10 cellular contexts compared by ENCODE assay signal in the genomic region with DNA sequence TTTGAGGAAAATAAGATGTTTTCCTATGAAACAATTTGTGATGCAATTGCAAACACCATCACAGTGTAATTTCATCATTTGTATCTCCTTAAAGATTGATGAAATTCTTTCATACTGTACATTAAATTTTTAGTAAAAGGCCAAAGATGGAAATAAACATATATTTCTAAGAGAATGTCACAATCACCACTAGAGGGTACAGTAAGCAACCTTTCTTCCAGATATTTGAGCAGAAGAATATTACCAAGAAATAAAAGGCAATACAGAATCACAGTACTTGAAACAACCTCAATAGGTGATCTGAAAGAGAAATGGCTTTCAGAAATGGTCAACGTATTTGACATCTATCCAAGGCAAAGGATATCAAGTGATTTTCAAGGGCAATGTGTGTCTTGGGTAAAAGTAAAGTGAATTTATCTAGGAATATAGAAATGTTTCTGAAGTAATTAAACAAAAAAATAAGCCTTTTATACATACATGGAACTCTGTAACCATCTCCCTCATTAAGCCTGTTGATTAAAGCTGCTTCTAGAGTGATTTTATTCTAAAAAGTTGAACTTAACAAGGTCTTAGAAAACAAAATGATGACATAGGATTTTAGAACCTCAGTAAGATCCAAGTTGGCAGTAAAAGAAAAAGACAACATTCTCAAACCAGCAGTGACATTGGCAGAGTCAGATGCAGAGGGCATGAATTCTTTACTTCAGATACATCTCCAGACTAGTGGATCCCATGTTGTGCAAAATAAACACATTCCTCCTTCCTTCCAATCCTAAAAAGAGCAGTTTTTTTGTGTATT.
A peak's percentile ranks its signal among the peaks of the same experiment; 100 is the strongest.
DNase-seq lines count a peak whose midpoint lies in the region; ATAC-seq and TF ChIP-seq lines count a peak whose summit lies in the region.
"Had no signal": no experiment of that assay in that cellular context is flagged by ENCODE, and none has a peak within 500 bp of the region (broad histone marks: within the 10 kb centered on the region; RNA-seq: fewer than 3 reads in every experiment).

No MANE protein-coding gene starts in this region.

- H3K27ac ChIP-seq in GM23248 (no peak overlapping the region), VCaP (no peak overlapping the region), hepatocyte (no peak overlapping the region), neuronal stem cell (replicated peaks; ENCODE audit: low read length) (no peak overlapping the region), uterus (no peak overlapping the region)
- H3K27ac ChIP-seq: right atrium auricular region had no signal

- intact Hi-C loops in uterus (cut with DNase I; ENCODE audit: low total_unique reads): no loop called here

- no peak overlapping the region for H2BK5ac ChIP-seq in neuronal stem cell (ENCODE audit: low read length)

- TF ChIP-seq CTCF in VCaP (conservative IDR thresholded peaks at IDR 0.05) (peak; percentile 73), hepatocyte (IDR thresholded peaks at IDR 0.05; ENCODE audit: poor library complexity) (peak; percentile 46), uterus (IDR thresholded peaks at IDR 0.05) (no peak)

- H3K14ac ChIP-seq in neuronal stem cell (ENCODE audit: low read length): no peak overlapping the region

- H4K20me1 ChIP-seq in GM23248 (ENCODE audit: insufficient read depth) (no peaks in the 10 kb centered on the region), hepatocyte (ENCODE audit: insufficient read depth, poor library complexity, severe bottlenecking) (no peaks in the 10 kb centered on the region)

- H3K4me1 ChIP-seq in GM23248 (ENCODE audit: insufficient read depth): peaks cover 16% of the 10 kb centered on the region
- H3K4me1 ChIP-seq in hepatocyte (ENCODE audit: insufficient read depth): no peaks in the 10 kb centered on the region
- H3K4me1 ChIP-seq in neuronal stem cell (ENCODE audit: control insufficient read depth in 2 of 2, insufficient read depth in 1 of 2, low read depth in 1 of 2, low read length in 2 of 2): no peaks in the 10 kb centered on the region
- H3K4me1 ChIP-seq in uterus: no peaks in the 10 kb centered on the region
- H3K4me1 ChIP-seq: right atrium auricular region had no signal

- no peak for ATAC-seq in esophagus mucosa

- H3K23ac ChIP-seq in neuronal stem cell (ENCODE audit: low read depth, low read length, poor library complexity): no peak overlapping the region

- in situ Hi-C loops in ACHN (cut with HindIII; ENCODE audit: low pct_ligation_motif_present, low pct_unique_long_range_greater_than_20kb, low sequenced_read_pairs): no loop called here
- in situ Hi-C loops in GM23248 (cut with MboI): no loop called here

- no peak overlapping the region for H4K91ac ChIP-seq in neuronal stem cell (ENCODE audit: low read depth, low read length, poor library complexity)

- H3K4me2 ChIP-seq in GM23248 (ENCODE audit: unreplicated experiment) (no peak overlapping the region), hepatocyte (no peak overlapping the region), neuronal stem cell (ENCODE audit: insufficient read depth, low read length, poor library complexity, severe bottlenecking) (no peak overlapping the region)

- no peak overlapping the region for H2AFZ ChIP-seq in GM23248
- no peak overlapping the region for H2AFZ ChIP-seq in hepatocyte
- no peak overlapping the region for H2AFZ ChIP-seq in neuronal stem cell (ENCODE audit: low read length)

- H3K79me1 ChIP-seq in neuronal stem cell (ENCODE audit: low read depth, low read length): no peaks in the 10 kb centered on the region

- H3K4ac ChIP-seq in neuronal stem cell (ENCODE audit: low read length): no peak overlapping the region

- 0 out of 2 replicates have a peak, but pooled peaks cover 4% of the 10 kb centered on the region for H3F3A ChIP-seq in GM23248 (ENCODE audit: insufficient read depth)

- peak; percentile 24 for DNase-seq in ACHN
- DNase-seq in GM23248: peak; percentile 51
- DNase-seq in hepatocyte (ENCODE audit: low spot score): no peak
- DNase-seq in neuronal stem cell (ENCODE audit: low spot score): no peak
- no peak for DNase-seq in uterus
- no peak for DNase-seq in stimulated activated CD4-positive, alpha-beta T cell treated with anti-CD3 and anti-CD28 coated beads, Interleukin-15, amount 100 ng/mL, for 24 hours

- H3K36me3 ChIP-seq in GM23248 (ENCODE audit: low read depth) (no peaks in the 10 kb centered on the region), hepatocyte (replicated peaks; ENCODE audit: insufficient read depth, low read depth) (no peaks in the 10 kb centered on the region), neuronal stem cell (replicated peaks in 1 of 2; ENCODE audit: control insufficient read depth in 2 of 2, insufficient read depth in 2 of 2, low read length in 2 of 2) (no peaks in the 10 kb centered on the region), uterus (no peaks in the 10 kb centered on the region)
- H3K36me3 ChIP-seq: right atrium auricular region had no signal

- H3K9me3 ChIP-seq in GM23248 (ENCODE audit: low read depth): no peaks in the 10 kb centered on the region
- no peaks in the 10 kb centered on the region for H3K9me3 ChIP-seq in hepatocyte (ENCODE audit: low read depth)
- no peaks in the 10 kb centered on the region for H3K9me3 ChIP-seq in neuronal stem cell (replicated peaks in 1 of 2; ENCODE audit: control insufficient read depth in 2 of 2, insufficient read depth in 1 of 2, low read depth in 1 of 2, low read length in 2 of 2)
- no peaks in the 10 kb centered on the region for H3K9me3 ChIP-seq in uterus
- H3K9me3 ChIP-seq: right atrium auricular region had no signal

- WGBS in GM23248 (ENCODE audit: low coverage in 1 of 2, low lambda C conversion rate in 2 of 2, missing lambda C conversion rate in 2 of 2), 2 experiments: 38 to 63% methylated on average over 1 of the region's 1 CpG
- 74% methylated on average over 1 of the region's 1 CpG for WGBS in hepatocyte (ENCODE audit: low lambda C conversion rate, missing lambda C conversion rate)
- WGBS in neuronal stem cell (ENCODE audit: extremely low coverage in 2 of 2, insufficient read length in 2 of 2, insufficient replicate concordance in 1 of 2), 2 donors: no CpG with 5 or more reads among the region's 1 CpG

- no peak for TF ChIP-seq POLR2A in uterus (IDR thresholded peaks at IDR 0.05)

- no peak overlapping the region for H2BK120ac ChIP-seq in neuronal stem cell (ENCODE audit: low read depth, low read length)

- H3K27me3 ChIP-seq in GM23248 (replicated peaks; ENCODE audit: insufficient read depth) (no peaks in the 10 kb centered on the region), hepatocyte (no peaks in the 10 kb centered on the region), neuronal stem cell (ENCODE audit: control insufficient read depth in 3 of 3, insufficient read depth in 3 of 3, low read depth in 1 of 3, low read length in 3 of 3) (no peaks in the 10 kb centered on the region), uterus (no peaks in the 10 kb centered on the region)
- H3K27me3 ChIP-seq: right atrium auricular region had no signal

- no peak overlapping the region for H4K8ac ChIP-seq in neuronal stem cell (ENCODE audit: low read depth, low read length)

- H2AK5ac ChIP-seq in neuronal stem cell (ENCODE audit: low read depth, low read length): no peak overlapping the region

- H2BK15ac ChIP-seq in neuronal stem cell (ENCODE audit: low read length): no peak overlapping the region

- no peak overlapping the region for H3K18ac ChIP-seq in neuronal stem cell (ENCODE audit: low read length)

- H3K4me3 ChIP-seq in GM23248 (no peak overlapping the region), hepatocyte (no peak overlapping the region), neuronal stem cell (ENCODE audit: low read length in 2 of 2) (no peak overlapping the region), uterus (no peak overlapping the region)
- H3K4me3 ChIP-seq: lung, right atrium auricular region had no signal

- H3K9me2 ChIP-seq in GM23248 (ENCODE audit: insufficient read depth) (no peaks in the 10 kb centered on the region), hepatocyte (replicated peaks; ENCODE audit: insufficient read depth) (no peaks in the 10 kb centered on the region)

- H3K9ac ChIP-seq in GM23248 (no peak overlapping the region), neuronal stem cell (ENCODE audit: low read depth, low read length, poor library complexity) (no peak overlapping the region)

- no peaks in the 10 kb centered on the region for H3K79me2 ChIP-seq in GM23248 (ENCODE audit: insufficient read depth)
- H3K79me2 ChIP-seq in hepatocyte: no peaks in the 10 kb centered on the region

- no peak overlapping the region for H2BK12ac ChIP-seq in neuronal stem cell (ENCODE audit: low read length)

Comparison
In these comparisons a context has a peak if more than half of its experiments do, and no peak if none do; other contexts are left out.
1. DNase-seq: peak in ACHN (single experiment) and GM23248 (single experiment); none in hepatocyte (single experiment), neuronal stem cell (single experiment), uterus (0 of 2) and stimulated activated CD4-positive, alpha-beta T cell treated with anti-CD3 and anti-CD28 coated beads, Interleukin-15, amount 100 ng/mL, for 24 hours (single experiment).
2. CTCF ChIP-seq: peak in VCaP (single experiment) and hepatocyte (single experiment); none in uterus (0 of 4).